Comparison of ENCODE assay signal across 1 cellular context in genomic region chr15:58285212-58285920, GRCh38.
TF ChIP-seq lines count a peak whose summit lies in the region.

No MANE protein-coding gene starts in this region.

TF ChIP-seq in HepG2, 621 proteins besides CTCF, POLR2A, EP300 and RAD21 (continued from another document and continues in another):
- TF ChIP-seq REST (IDR thresholded peaks at IDR 0.05; ENCODE audit: borderline replicate concordance in 1 of 2, low read depth in 1 of 2, low read length in 2 of 2) = 0 out of 4 replicates have a peak, but pooled peaks of 1 of the 2 experiments have one; percentile 14
- no peak for TF ChIP-seq MAZ (IDR thresholded peaks at IDR 0.05; ENCODE audit: borderline replicate concordance, low read depth, low read length)
- peak; percentile 49; the same call in 1 of the 2 replicates for TF ChIP-seq MAZ (CRISPR knock-in tag; IDR thresholded peaks at IDR 0.05; ENCODE audit: low read depth)
- peak; percentile 51; the same call in 1 of the 2 replicates for TF ChIP-seq MEIS1 (CRISPR knock-in tag; IDR thresholded peaks at IDR 0.05; ENCODE audit: borderline replicate concordance)
- TF ChIP-seq SIX1 (CRISPR knock-in tag; IDR thresholded peaks at IDR 0.05; ENCODE audit: borderline replicate concordance) = 0 out of 2 replicates have a peak, but pooled peaks have one; percentile 34
- 0 out of 2 replicates have a peak, but pooled peaks have one; percentile 61 for TF ChIP-seq ZNF879 (CRISPR knock-in tag; IDR thresholded peaks at IDR 0.05)
- TF ChIP-seq EZH2 (conservative IDR thresholded peaks at IDR 0.05; ENCODE audit: low read depth, low read length) = no peak
- no peak for TF ChIP-seq ZNF30 (CRISPR knock-in tag; IDR thresholded peaks at IDR 0.05)
- no peak for TF ChIP-seq BATF2 (CRISPR knock-in tag; IDR thresholded peaks at IDR 0.05)
- peak; percentile 81 for TF ChIP-seq NR2C2 (CRISPR knock-in tag; IDR thresholded peaks at IDR 0.05; ENCODE audit: borderline replicate concordance)
- TF ChIP-seq ARID5B (CRISPR knock-in tag; IDR thresholded peaks at IDR 0.05) = peak; percentile 74
- TF ChIP-seq ZMYM4 (CRISPR knock-in tag; IDR thresholded peaks at IDR 0.05) = peak; percentile 78; the same call in 1 of the 2 replicates
- peak; percentile 8; the same call in 1 of the 2 replicates for TF ChIP-seq DPF2 (CRISPR knock-in tag; IDR thresholded peaks at IDR 0.05; ENCODE audit: borderline replicate concordance, low read depth)
- no peak for TF ChIP-seq ZFP37 (CRISPR knock-in tag; IDR thresholded peaks at IDR 0.05; ENCODE audit: borderline replicate concordance)
- TF ChIP-seq SMAD3 (CRISPR knock-in tag; IDR thresholded peaks at IDR 0.05) = peak; percentile 34; the same call in 1 of the 2 replicates
- TF ChIP-seq BRCA1 (CRISPR knock-in tag; IDR thresholded peaks at IDR 0.05) = 0 out of 2 replicates have a peak, but pooled peaks have one; percentile 45
- TF ChIP-seq DMAP1 (CRISPR knock-in tag; IDR thresholded peaks at IDR 0.05) = no peak
- TF ChIP-seq SOX6 (IDR thresholded peaks at IDR 0.05) = no peak
- TF ChIP-seq SOX6 (CRISPR knock-in tag; IDR thresholded peaks at IDR 0.05) = peak; percentile 85
- TF ChIP-seq ZNF263 (CRISPR knock-in tag; IDR thresholded peaks at IDR 0.05) = peak; percentile 46; the same call in 1 of the 2 replicates
- TF ChIP-seq TFDP1 (CRISPR knock-in tag; IDR thresholded peaks at IDR 0.05; ENCODE audit: borderline replicate concordance) = peak; percentile 25; the same call in 1 of the 2 replicates
- no peak for TF ChIP-seq NONO (IDR thresholded peaks at IDR 0.05)
- TF ChIP-seq NONO (CRISPR knock-in tag; conservative IDR thresholded peaks at IDR 0.05) = peak; percentile 74
- peak; percentile 66; the same call in 1 of the 2 replicates for TF ChIP-seq ZBTB34 (CRISPR knock-in tag; IDR thresholded peaks at IDR 0.05)
- no peak for TF ChIP-seq PAWR (CRISPR knock-in tag; IDR thresholded peaks at IDR 0.05; ENCODE audit: borderline replicate concordance)
- no peak for TF ChIP-seq FOXA1 (IDR thresholded peaks at IDR 0.05)
- 0 out of 2 replicates have a peak, but pooled peaks have one; percentile 22 for TF ChIP-seq FOXA1 (CRISPR knock-in tag; IDR thresholded peaks at IDR 0.05)
- TF ChIP-seq ZNF772 (CRISPR knock-in tag; IDR thresholded peaks at IDR 0.05) = no peak; the same call in 1 of the 2 replicates
- peak; percentile 86 for TF ChIP-seq PAXIP1 (CRISPR knock-in tag; conservative IDR thresholded peaks at IDR 0.05)
- TF ChIP-seq MEIS2 (CRISPR knock-in tag; IDR thresholded peaks at IDR 0.05) = peak; percentile 93
- no peak for TF ChIP-seq XBP1 (CRISPR knock-in tag; IDR thresholded peaks at IDR 0.05)
- TF ChIP-seq MTF2 (CRISPR knock-in tag; IDR thresholded peaks at IDR 0.05; ENCODE audit: borderline replicate concordance) = no peak
- peak; percentile 26; the same call in 1 of the 2 replicates for TF ChIP-seq ZNF225 (CRISPR knock-in tag; IDR thresholded peaks at IDR 0.05)
- no peak for TF ChIP-seq ZBTB14 (CRISPR knock-in tag; IDR thresholded peaks at IDR 0.05)
- TF ChIP-seq NCOA2 (CRISPR knock-in tag; IDR thresholded peaks at IDR 0.05) = peak; percentile 83
- TF ChIP-seq ZNF264 (CRISPR knock-in tag; IDR thresholded peaks at IDR 0.05) = peak; percentile 71; the same call in 1 of the 2 replicates
- TF ChIP-seq DZIP1 (CRISPR knock-in tag; IDR thresholded peaks at IDR 0.05) = no peak
- peak; percentile 60; the same call in 1 of the 2 replicates for TF ChIP-seq YEATS4 (CRISPR knock-in tag; IDR thresholded peaks at IDR 0.05; ENCODE audit: borderline replicate concordance)
- TF ChIP-seq TFE3 (CRISPR knock-in tag; IDR thresholded peaks at IDR 0.05) = peak; percentile 49; the same call in 1 of the 2 replicates
- peak; percentile 19; the same call in 1 of the 2 replicates for TF ChIP-seq REPIN1 (CRISPR knock-in tag; IDR thresholded peaks at IDR 0.05; ENCODE audit: borderline replicate concordance, low read depth)
- TF ChIP-seq ONECUT2 (CRISPR knock-in tag; IDR thresholded peaks at IDR 0.05) = peak; percentile 95
- TF ChIP-seq ZNF891 (CRISPR knock-in tag; IDR thresholded peaks at IDR 0.05) = no peak
